In the genomic region with DNA sequence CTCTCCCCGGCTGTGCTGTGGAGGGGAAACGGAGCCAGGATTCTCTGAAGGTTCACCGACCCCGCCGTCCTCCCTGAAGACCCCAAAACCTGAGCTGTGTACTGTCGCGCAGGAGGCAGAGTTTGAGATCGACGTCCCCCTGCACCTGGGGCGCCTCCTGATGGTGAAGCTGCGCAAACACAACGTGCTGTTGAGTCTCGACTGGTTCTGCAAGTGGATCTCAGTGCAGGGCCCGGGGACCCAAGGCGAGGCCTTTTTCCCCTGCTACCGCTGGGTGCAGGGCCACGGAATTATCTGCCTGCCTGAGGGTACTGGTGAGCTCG, we compare ENCODE assay signal across 1 cellular context.
TF ChIP-seq lines count a peak whose summit lies in the region.

No MANE protein-coding gene starts in this region.

TF ChIP-seq in H1, 55 proteins besides CTCF, POLR2A, EP300 and RAD21 (continued from another document):
- TF ChIP-seq, protein P1, sequence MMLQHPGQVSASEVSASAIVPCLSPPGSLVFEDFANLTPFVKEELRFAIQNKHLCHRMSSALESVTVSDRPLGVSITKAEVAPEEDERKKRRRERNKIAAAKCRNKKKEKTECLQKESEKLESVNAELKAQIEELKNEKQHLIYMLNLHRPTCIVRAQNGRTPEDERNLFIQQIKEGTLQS (IDR thresholded peaks at IDR 0.05; ENCODE audit: insufficient read depth, low read depth, low read length): no peak
- TF ChIP-seq YY1 (IDR thresholded peaks at IDR 0.05; ENCODE audit: low read depth, low read length): 0 out of 2 replicates have a peak, but pooled peaks have one; percentile 46
- TF ChIP-seq KDM4A (IDR thresholded peaks at IDR 0.05; ENCODE audit: low read depth, low read length, severe bottlenecking): peak; percentile 75
